ENCODE assay signal across 8 cellular contexts in the genomic region with DNA sequence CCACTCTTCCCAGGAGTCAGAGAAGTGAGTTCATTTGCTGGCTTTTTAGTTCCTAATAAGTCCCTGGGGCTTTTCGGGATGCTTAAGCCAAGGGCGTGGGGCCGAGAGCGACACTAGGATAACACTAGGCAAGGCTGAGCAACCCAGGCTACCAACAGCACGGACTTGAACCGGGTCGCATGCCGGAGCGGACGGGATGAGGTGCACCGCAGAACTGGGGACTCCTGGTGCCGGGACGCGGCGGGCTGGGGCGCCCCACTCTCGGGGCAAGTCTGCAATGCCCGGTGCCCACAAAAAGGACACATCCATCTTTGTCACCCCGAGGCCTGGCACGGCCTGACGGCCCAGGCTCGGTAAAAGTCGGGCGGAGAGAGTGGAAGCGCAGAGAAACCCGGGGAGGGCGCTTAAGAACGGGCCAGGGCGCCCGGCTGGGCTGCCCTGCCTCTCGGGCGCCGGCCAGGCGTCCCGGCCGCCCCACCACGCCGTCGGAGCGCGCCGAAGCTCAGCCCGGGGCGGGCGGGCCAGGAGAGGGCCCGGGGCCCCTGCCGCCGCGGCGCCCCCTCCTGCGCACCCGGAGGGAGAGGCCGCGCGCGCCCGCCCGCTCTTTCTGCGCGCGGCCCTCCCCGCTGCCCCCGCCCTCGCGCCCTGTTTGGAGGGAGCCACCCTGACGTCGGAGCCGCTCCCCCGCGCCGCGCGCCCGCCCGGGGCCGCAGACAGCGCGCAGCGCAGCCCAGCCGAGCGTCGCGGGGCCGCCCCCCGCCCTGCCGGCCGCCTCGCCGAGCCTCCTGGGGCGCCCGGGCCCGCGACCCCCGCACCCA. TPM values are rescaled to one million over a fixed set of nuclear protein-coding genes. Genes with fewer than 3 reads are reported as not detected.
A peak's percentile ranks its signal among the peaks of the same experiment; 100 is the strongest.
DNase-seq lines count a peak whose midpoint lies in the region; ATAC-seq and TF ChIP-seq lines count a peak whose summit lies in the region.

A gene with protein sequence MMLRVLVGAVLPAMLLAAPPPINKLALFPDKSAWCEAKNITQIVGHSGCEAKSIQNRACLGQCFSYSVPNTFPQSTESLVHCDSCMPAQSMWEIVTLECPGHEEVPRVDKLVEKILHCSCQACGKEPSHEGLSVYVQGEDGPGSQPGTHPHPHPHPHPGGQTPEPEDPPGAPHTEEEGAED (plus strand): TSS at position 710 of the 818 bp plus-strand sequence. CDS start 10,720 bp downstream, outside the sequence.

- DNase-seq in NCI-H2171 treated with DMSO at 0.1 percent for 48 hours (lab: John Stamatoyannopoulos, UW) (peak; percentile 17), activated T-cell treated with anti-CD3 and anti-CD28 coated beads for 24 hours (ENCODE audit: low read depth) (peak; percentile 54), epithelial cell of prostate (ENCODE audit: low read depth, low spot score) (no peak), mucosa of descending colon (peak; percentile 85 to 89 (median 88)), NCI-H1694 (lab: John Stamatoyannopoulos, UW) (no peak)
- peak; percentile 64 for DNase-seq in stimulated activated CD8-positive, alpha-beta memory T cell treated with anti-CD3 and anti-CD28 coated beads, Interleukin-4, amount 100 ng/mL, for 24 hours (ENCODE audit: low read depth)

- intact Hi-C loops in mucosa of descending colon (cut with DNase I, micrococcal nuclease), result loop anchor here in 1 of 2 donors (10.0 kb wide), 1 partner anchor 49 kb away; a partner anchor contains a TSS

- no peak for TF ChIP-seq CTCF in mucosa of descending colon (IDR thresholded peaks at IDR 0.05)

- peaks cover 48% of the 10 kb centered on the region for H3K4me1 ChIP-seq in mucosa of descending colon (ENCODE audit: low read depth)

- no peaks in the 10 kb centered on the region for H3K36me3 ChIP-seq in mucosa of descending colon (ENCODE audit: low read depth)

- ATAC-seq in GM19025 (IDR thresholded peaks at IDR 0.05; ENCODE audit: low read depth, unreplicated experiment), result peak; percentile 55
- peak; percentile 50 for ATAC-seq in mucosa of descending colon
- no peak for ATAC-seq in HG03565 (IDR thresholded peaks at IDR 0.05; ENCODE audit: unreplicated experiment)

- peak within 1 kb of the TSS; percentile 81 for H3K27ac ChIP-seq in epithelial cell of prostate

- H3K4me3 ChIP-seq in mucosa of descending colon, result peak within 1 kb of the TSS; percentile 86

- no peaks in the 10 kb centered on the region for H3K9me3 ChIP-seq in mucosa of descending colon

RNA-seq across cellular contexts. Expression of the gene that starts here (rescaled TPM):
- 100 to 1,000 TPM; 320 to 457 (median 426) TPM for total RNA-seq in mucosa of descending colon

Comparison
In these comparisons a context has a peak if more than half of its experiments do, and no peak if none do; other contexts are left out.
1. DNase-seq: peak in NCI-H2171 treated with DMSO at 0.1 percent for 48 hours (single experiment), activated T-cell treated with anti-CD3 and anti-CD28 coated beads for 24 hours (single experiment), mucosa of descending colon (3 of 3) and stimulated activated CD8-positive, alpha-beta memory T cell treated with anti-CD3 and anti-CD28 coated beads, Interleukin-4, amount 100 ng/mL, for 24 hours (single experiment); none in epithelial cell of prostate (single experiment) and NCI-H1694 (single experiment).